Comparison of ENCODE assay signal across 20 cellular contexts in genomic region chr11:6557063-6557462, GRCh38. TPM values are rescaled to one million over a fixed set of nuclear protein-coding genes. Genes with fewer than 3 reads are reported as not detected.
DNase-seq lines count a peak whose midpoint lies in the region; ATAC-seq and TF ChIP-seq lines count a peak whose summit lies in the region.
"Had no signal": no experiment of that assay in that cellular context is flagged by ENCODE, and none has a peak within 500 bp of the region (broad histone marks: within the 10 kb centered on the region; RNA-seq: fewer than 3 reads in every experiment).

No MANE protein-coding gene starts in this region.

- no peaks in the 10 kb centered on the region for H3K36me3 ChIP-seq in body of pancreas (replicated peaks in 1 of 2; ENCODE audit: insufficient read depth in 1 of 2, low read depth in 2 of 2)
- H3K36me3 ChIP-seq in spleen, result peaks cover 0 to 19% (median 2%) of the 10 kb centered on the region in 6 donors
- H3K36me3 ChIP-seq: BE2C had no signal

- no peak for TF ChIP-seq CTCF in body of pancreas (IDR thresholded peaks at IDR 0.05)
- TF ChIP-seq CTCF in spleen (IDR thresholded peaks at IDR 0.05 in 8 of 11, conservative IDR thresholded peaks at IDR 0.05 in 3 of 11), result no peak

- no peaks in the 10 kb centered on the region for H3K27me3 ChIP-seq in body of pancreas
- no peaks in the 10 kb centered on the region for H3K27me3 ChIP-seq in spleen (replicated peaks in 1 of 7)
- H3K27me3 ChIP-seq: BE2C; BLaER1 treated with 17β-estradiol and CSF1 and Interleukin-3, amounts not matched to agents 10 nM and 100 nM had no signal

- peaks cover 8% of the 10 kb centered on the region for H3K4me1 ChIP-seq in body of pancreas
- H3K4me1 ChIP-seq in spleen, result no peaks in the 10 kb centered on the region
- H3K4me1 ChIP-seq: A549; BE2C; BLaER1 treated with 17β-estradiol and CSF1 and Interleukin-3, amounts not matched to agents 10 nM and 100 nM had no signal

- H3K27ac ChIP-seq in body of pancreas (peak overlapping the region in 3 of 4 donors; percentile 1 to 71 (median 69)), spleen (no peak overlapping the region)
- H3K27ac ChIP-seq: A549; BLaER1 treated with 17β-estradiol and CSF1 and Interleukin-3, amounts not matched to agents 10 nM and 100 nM had no signal

- intact Hi-C loops in body of pancreas (cut with DNase I) (no loop called here), spleen (cut with DNase I; ENCODE audit: low total_unique reads) (no loop called here)

- ATAC-seq in body of pancreas (no peak), GM18907 (IDR thresholded peaks at IDR 0.05; ENCODE audit: unreplicated experiment) (no peak)
- ATAC-seq: GM23338, HCT116 had no signal

- no peak overlapping the region for H3K4me3 ChIP-seq in body of pancreas
- no peak overlapping the region for H3K4me3 ChIP-seq in spleen
- H3K4me3 ChIP-seq: A549; BLaER1 treated with 17β-estradiol and CSF1 and Interleukin-3, amounts not matched to agents 10 nM and 100 nM; GM23338 had no signal

- 90 to 91% methylated on average over 4 to 11 of the region's 11 CpGs for WGBS in body of pancreas, 2 donors
- 92 to 97% (median 95%) methylated on average over 10 to 11 of the region's 11 CpGs for WGBS in spleen, 5 donors

- TF ChIP-seq POLR2A in body of pancreas (IDR thresholded peaks at IDR 0.05) (no peak), spleen (IDR thresholded peaks at IDR 0.05) (no peak)

- DNase-seq in MV-4-11 (lab: John Stamatoyannopoulos, UW), result peak; percentile 8
- no peak for DNase-seq in body of pancreas
- peak; percentile 77 for DNase-seq in mesenteric fat pad (ENCODE audit: low spot score)
- peak; percentile 51 for DNase-seq in spleen
- DNase-seq in EL, result no peak
- no peak for DNase-seq in HuH-7.5 (ENCODE audit: low spot score)
- DNase-seq: 8988T; ACHN; AML-193; BE2C; CD4-positive, alpha-beta T cell; CD8-positive, alpha-beta memory T cell; DMS 273 treated with DMSO at 0.1 percent for 48 hours; DMS79; H9 had no signal

- H3K9me3 ChIP-seq in body of pancreas (no peaks in the 10 kb centered on the region), spleen (no peaks in the 10 kb centered on the region)
- H3K9me3 ChIP-seq: A549; BE2C; BLaER1 treated with 17β-estradiol and CSF1 and Interleukin-3, amounts not matched to agents 10 nM and 100 nM had no signal

RNA-seq across cellular contexts. Expression of gene RRP8, which starts 46.4 kb away (rescaled TPM):
- total RNA-seq in body of pancreas (1 to 10 TPM; 5.4 to 8.9 TPM), mesenteric fat pad (20.8 TPM), spleen (10 to 100 TPM; 17.0 to 26.0 (median 22.7) TPM)
- polyA plus RNA-seq in spleen, result 10 to 100 TPM; 23.7 to 28.4 (median 26.5) TPM

RNA-seq across cellular contexts. Expression of gene ILK, which starts 46.5 kb away (rescaled TPM):
- 100 to 1,000 TPM in 1 of 2 donors, 10 to 100 TPM in 1; 82.8 to 137 TPM for total RNA-seq in body of pancreas
- 141 TPM for total RNA-seq in mesenteric fat pad
- total RNA-seq in spleen, result 100 to 1,000 TPM; 122 to 194 (median 141) TPM
- 100 to 1,000 TPM in 1 of 3 donors, 10 to 100 TPM in 2; 71.4 to 108 (median 76.5) TPM for polyA plus RNA-seq in spleen

RNA-seq across cellular contexts. Expression of gene TAF10, which starts 55.0 kb away (rescaled TPM):
- 100 to 1,000 TPM; 115 to 215 TPM for total RNA-seq in body of pancreas
- 142 TPM for total RNA-seq in mesenteric fat pad
- 100 to 1,000 TPM; 133 to 159 (median 148) TPM for total RNA-seq in spleen
- 100 to 1,000 TPM; 103 to 151 (median 140) TPM for polyA plus RNA-seq in spleen

RNA-seq across cellular contexts. Expression of gene DNHD1, which starts 60.0 kb away (rescaled TPM):
- total RNA-seq in body of pancreas, result 10 to 100 TPM; 14.5 to 19.1 TPM
- total RNA-seq in mesenteric fat pad, result 13.7 TPM
- 10 to 100 TPM; 19.0 to 40.7 (median 27.6) TPM for total RNA-seq in spleen
- polyA plus RNA-seq in spleen, result 10 to 100 TPM in 2 of 3 donors, 1 to 10 TPM in 1; 6.0 to 17.0 (median 15.1) TPM

Comparison
In these comparisons a context has a peak if more than half of its experiments do, and no peak if none do; other contexts are left out.
1. DNase-seq: peak in MV-4-11 (single experiment), mesenteric fat pad (single experiment) and spleen (single experiment); none in body of pancreas (0 of 4), EL (single experiment) and HuH-7.5 (single experiment).
2. H3K27ac ChIP-seq: peak in body of pancreas (3 of 4); none in spleen (0 of 8).